ENCODE assay signal across 24 cellular contexts in genomic region chr6:3838992-3839867, GRCh38. TPM values are rescaled to one million over a fixed set of nuclear protein-coding genes. Genes with fewer than 3 reads are reported as not detected.
DNase-seq lines count a peak whose midpoint lies in the region; ATAC-seq and TF ChIP-seq lines count a peak whose summit lies in the region.
"Had no signal": no experiment of that assay in that cellular context is flagged by ENCODE, and none has a peak within 500 bp of the region (broad histone marks: within the 10 kb centered on the region; RNA-seq: fewer than 3 reads in every experiment).

No MANE protein-coding gene starts in this region.

- TF ChIP-seq CTCF in fibroblast of pulmonary artery (IDR thresholded peaks at IDR 0.05; ENCODE audit: low read length, missing control alignments) (no peak), neural progenitor cell (IDR thresholded peaks at IDR 0.05) (no peak), Caco-2 (IDR thresholded peaks at IDR 0.05; ENCODE audit: insufficient read depth in 1 of 2, low read depth in 1 of 2, low read length in 1 of 2, severe bottlenecking in 1 of 2, unreplicated experiment in 1 of 2) (no peak), foreskin keratinocyte (conservative IDR thresholded peaks at IDR 0.05) (no peak)

- H3K4me1 Mint-ChIP-seq in neural progenitor cell (peaks cover 9% of the 10 kb centered on the region), Caco-2 (ENCODE audit: low read depth, unreplicated experiment) (peaks cover 7% of the 10 kb centered on the region)
- H3K4me1 Mint-ChIP-seq: activated naive CD4-positive, alpha-beta T cell treated with anti-CD3 and anti-CD28 coated beads, Interleukin-2, amount 50 U/mL, for 24 hours; CD8-positive, alpha-beta memory T cell had no signal

- POLR2A ChIA-PET in Caco-2 (lab: Charles Lee), result no interaction called here
- POLR2A ChIA-PET in HEK293T (lab: Yijun Ruan, JAX), result no interaction called here

- H3K27ac ChIP-seq in neural progenitor cell (no peak overlapping the region), foreskin keratinocyte (no peak overlapping the region)
- H3K27ac ChIP-seq: hepatocyte, sigmoid colon had no signal

- H3K79me2 ChIP-seq in neural progenitor cell (ENCODE audit: low read depth), result no peaks in the 10 kb centered on the region
- H3K79me2 ChIP-seq: hepatocyte had no signal

- intact Hi-C loops in Caco-2 (cut with micrococcal nuclease; ENCODE audit: unreplicated experiment), result loop anchor here (5.0 kb wide), 1 partner anchor 33 kb away; no protein-coding TSS in a partner anchor

- no peak overlapping the region for H3K4me3 Mint-ChIP-seq in neural progenitor cell
- no peak overlapping the region for H3K4me3 Mint-ChIP-seq in Caco-2 (ENCODE audit: unreplicated experiment)
- H3K4me3 Mint-ChIP-seq: activated CD4-positive, alpha-beta T cell treated with anti-CD3 and anti-CD28 coated beads, Interleukin-2, amount 10 ng/mL, durations not matched to agents 24 days and 14 days; activated naive CD4-positive, alpha-beta T cell treated with anti-CD3 and anti-CD28 coated beads, Interleukin-2, amount 50 U/mL, for 24 hours; CD8-positive, alpha-beta memory T cell had no signal

- H4K20me1 ChIP-seq in neural progenitor cell (ENCODE audit: low read depth), result no peaks in the 10 kb centered on the region

- peak overlapping the region; percentile 63 for H3K27ac Mint-ChIP-seq in neural progenitor cell
- H3K27ac Mint-ChIP-seq in Caco-2 (ENCODE audit: unreplicated experiment), result no peak overlapping the region
- H3K27ac Mint-ChIP-seq: activated CD4-positive, alpha-beta T cell treated with anti-CD3 and anti-CD28 coated beads, Interleukin-2, amount 10 ng/mL, durations not matched to agents 24 days and 14 days; activated naive CD4-positive, alpha-beta T cell treated with anti-CD3 and anti-CD28 coated beads, Interleukin-2, amount 50 U/mL, for 24 hours; IgD-negative memory B cell had no signal

- H3K4me3 ChIP-seq in fibroblast of pulmonary artery (replicated peaks; ENCODE audit: low read depth, low read length) (no peak overlapping the region), neural progenitor cell (no peak overlapping the region), Caco-2 (ENCODE audit: low read depth, low read length) (no peak overlapping the region)
- H3K4me3 ChIP-seq: hepatocyte, sigmoid colon had no signal

- DNase-seq in EH (ENCODE audit: low read depth) (peak; percentile 64), RPMI7951 (ENCODE audit: low read depth) (peak; percentile 88), fibroblast of pulmonary artery (ENCODE audit: low read depth) (peak; percentile 42), neural progenitor cell (ENCODE audit: low spot score) (no peak), Caco-2 (no peak), activated gamma-delta T cell treated with Interleukin-2 at 50 U/mL for 16 hours (no peak), foreskin keratinocyte (no peak), HEK293T (ENCODE audit: extremely low spot score) (no peak)
- DNase-seq: activated CD4-positive, alpha-beta T cell treated with anti-CD3 and anti-CD28 coated beads, Interleukin-2, amount 10 ng/mL, durations not matched to agents 24 days and 14 days; activated T-cell treated with anti-CD3 and anti-CD28 coated beads for 4 hours; CD8-positive, alpha-beta memory T cell; DND-41; left colon; NCI-H774; occipital lobe; PC-3; sigmoid colon; SK-N-SH; stimulated activated CD4-positive, alpha-beta T cell treated with anti-CD3 and anti-CD28 coated beads, Interleukin-2, amount 100 ng/mL, for 48 hours; T-helper 9 cell had no signal

- H3K4me1 ChIP-seq in neural progenitor cell (no peaks in the 10 kb centered on the region), Caco-2 (peaks cover 14% of the 10 kb centered on the region), foreskin keratinocyte (peaks cover 32% of the 10 kb centered on the region)

- H3K36me3 ChIP-seq in neural progenitor cell (no peaks in the 10 kb centered on the region), Caco-2 (ENCODE audit: control insufficient read depth, insufficient read depth, low read length) (no peaks in the 10 kb centered on the region)
- H3K36me3 ChIP-seq: sigmoid colon had no signal

- BruUV-seq in Caco-2 (replicated peaks; lab: Mats Ljungman, UMichigan), result no TSS peak

- H3F3A ChIP-seq in neural progenitor cell (ENCODE audit: low read depth), result no peaks in the 10 kb centered on the region

- no peak for ATAC-seq in foreskin keratinocyte
- ATAC-seq: esophagus mucosa, left colon, PC-3 had no signal

- H3K36me3 Mint-ChIP-seq in neural progenitor cell, result no peaks in the 10 kb centered on the region
- no peaks in the 10 kb centered on the region for H3K36me3 Mint-ChIP-seq in Caco-2 (ENCODE audit: insufficient read depth, unreplicated experiment)
- H3K36me3 Mint-ChIP-seq: activated naive CD4-positive, alpha-beta T cell treated with anti-CD3 and anti-CD28 coated beads, Interleukin-2, amount 50 U/mL, for 24 hours; IgD-negative memory B cell had no signal

- H3K27me3 Mint-ChIP-seq in neural progenitor cell (ENCODE audit: insufficient read depth, low read depth) (no peaks in the 10 kb centered on the region), Caco-2 (ENCODE audit: insufficient read depth, unreplicated experiment) (no peaks in the 10 kb centered on the region)
- H3K27me3 Mint-ChIP-seq: activated naive CD4-positive, alpha-beta T cell treated with anti-CD3 and anti-CD28 coated beads, Interleukin-2, amount 50 U/mL, for 24 hours had no signal

- CTCF ChIA-PET in Caco-2 (lab: Charles Lee), result interaction anchor here (0.7 kb wide), 1 partner anchor 433 kb away, joined by 3 read pairs; no protein-coding TSS in a partner anchor
- CTCF ChIA-PET in HEK293T (lab: Yijun Ruan, JAX), result interaction anchor here (0.7 to 1.4 kb wide), 3 partner anchors 10 to 139 kb away, joined by 3 to 9 read pairs (median 3); partner anchors contain the start of gene FAM50B

- H3K9me3 ChIP-seq in neural progenitor cell (ENCODE audit: low read depth) (no peaks in the 10 kb centered on the region), Caco-2 (no peaks in the 10 kb centered on the region)
- H3K9me3 ChIP-seq: sigmoid colon, SK-N-SH had no signal

- no peak overlapping the region for H3K4me2 ChIP-seq in neural progenitor cell
- H3K4me2 ChIP-seq: hepatocyte, SK-N-SH had no signal

- no peak overlapping the region for H3K9ac ChIP-seq in neural progenitor cell
- H3K9ac ChIP-seq: SK-N-SH had no signal

- H3K27me3 ChIP-seq in neural progenitor cell, result no peaks in the 10 kb centered on the region
- no peaks in the 10 kb centered on the region for H3K27me3 ChIP-seq in Caco-2 (replicated peaks; ENCODE audit: control insufficient read depth, insufficient read depth, low read length)
- no peaks in the 10 kb centered on the region for H3K27me3 ChIP-seq in foreskin keratinocyte
- H3K27me3 ChIP-seq: hepatocyte, sigmoid colon had no signal

- H3K9me3 Mint-ChIP-seq in neural progenitor cell, result peaks cover 2% of the 10 kb centered on the region
- no peaks in the 10 kb centered on the region for H3K9me3 Mint-ChIP-seq in Caco-2 (ENCODE audit: unreplicated experiment)
- H3K9me3 Mint-ChIP-seq: activated CD4-positive, alpha-beta T cell treated with anti-CD3 and anti-CD28 coated beads, Interleukin-2, amount 10 ng/mL, durations not matched to agents 24 days and 14 days; activated naive CD4-positive, alpha-beta T cell treated with anti-CD3 and anti-CD28 coated beads, Interleukin-2, amount 50 U/mL, for 24 hours; CD8-positive, alpha-beta memory T cell; IgD-negative memory B cell had no signal

- no peak overlapping the region for H2AFZ ChIP-seq in neural progenitor cell (replicated peaks)
- H2AFZ ChIP-seq: hepatocyte had no signal

TF ChIP-seq in HEK293T, 16 proteins besides CTCF, POLR2A, EP300 and RAD21:
- TF ChIP-seq ELF4 (IDR thresholded peaks at IDR 0.05), result no peak
- no peak for TF ChIP-seq HDGF (IDR thresholded peaks at IDR 0.05; ENCODE audit: borderline replicate concordance)
- TF ChIP-seq LEF1 (IDR thresholded peaks at IDR 0.05; ENCODE audit: borderline replicate concordance), result no peak
- no peak for TF ChIP-seq FOXA1 (IDR thresholded peaks at IDR 0.05)
- no peak for TF ChIP-seq ZNF384 (IDR thresholded peaks at IDR 0.05)
- TF ChIP-seq CTBP1 (IDR thresholded peaks at IDR 0.05; ENCODE audit: borderline replicate concordance), result no peak
- no peak for TF ChIP-seq FOXM1 (IDR thresholded peaks at IDR 0.05; ENCODE audit: borderline replicate concordance)
- no peak for TF ChIP-seq ARNT (IDR thresholded peaks at IDR 0.05)
- no peak for TF ChIP-seq NFRKB (IDR thresholded peaks at IDR 0.05)
- TF ChIP-seq TARDBP (IDR thresholded peaks at IDR 0.05), result no peak
TF ChIP-seq in HEK293T: peak in this region for 0.

RNA-seq across cellular contexts. Expression of gene FAM50B, which starts 9.9 kb away (rescaled TPM):
- 2.2 and 2.3 TPM in 2 replicates for total RNA-seq in RPMI7951 (2014; rRNA removed; shearing (Covaris generic))
- 2.8 and 4.5 TPM in 2 replicates for total RNA-seq in neural progenitor cell (ENCODE audit: low replicate concordance)
- total RNA-seq in Caco-2 (2022), result not detected in 2 replicates
- total RNA-seq in foreskin keratinocyte, result 6.9 and 7.8 TPM in 2 replicates
- polyA plus RNA-seq in foreskin keratinocyte, result 9.2 and 9.4 TPM in 2 replicates

Comparison
In these comparisons a context has a peak if more than half of its experiments do, and no peak if none do; other contexts are left out.
1. DNase-seq: peak in EH (single experiment), RPMI7951 (single experiment) and fibroblast of pulmonary artery (single experiment); none in neural progenitor cell (single experiment), Caco-2 (0 of 2), activated gamma-delta T cell treated with Interleukin-2 at 50 U/mL for 16 hours (single experiment), foreskin keratinocyte (0 of 2) and HEK293T (single experiment).